18 cellular contexts compared by ENCODE assay signal in the genomic region with DNA sequence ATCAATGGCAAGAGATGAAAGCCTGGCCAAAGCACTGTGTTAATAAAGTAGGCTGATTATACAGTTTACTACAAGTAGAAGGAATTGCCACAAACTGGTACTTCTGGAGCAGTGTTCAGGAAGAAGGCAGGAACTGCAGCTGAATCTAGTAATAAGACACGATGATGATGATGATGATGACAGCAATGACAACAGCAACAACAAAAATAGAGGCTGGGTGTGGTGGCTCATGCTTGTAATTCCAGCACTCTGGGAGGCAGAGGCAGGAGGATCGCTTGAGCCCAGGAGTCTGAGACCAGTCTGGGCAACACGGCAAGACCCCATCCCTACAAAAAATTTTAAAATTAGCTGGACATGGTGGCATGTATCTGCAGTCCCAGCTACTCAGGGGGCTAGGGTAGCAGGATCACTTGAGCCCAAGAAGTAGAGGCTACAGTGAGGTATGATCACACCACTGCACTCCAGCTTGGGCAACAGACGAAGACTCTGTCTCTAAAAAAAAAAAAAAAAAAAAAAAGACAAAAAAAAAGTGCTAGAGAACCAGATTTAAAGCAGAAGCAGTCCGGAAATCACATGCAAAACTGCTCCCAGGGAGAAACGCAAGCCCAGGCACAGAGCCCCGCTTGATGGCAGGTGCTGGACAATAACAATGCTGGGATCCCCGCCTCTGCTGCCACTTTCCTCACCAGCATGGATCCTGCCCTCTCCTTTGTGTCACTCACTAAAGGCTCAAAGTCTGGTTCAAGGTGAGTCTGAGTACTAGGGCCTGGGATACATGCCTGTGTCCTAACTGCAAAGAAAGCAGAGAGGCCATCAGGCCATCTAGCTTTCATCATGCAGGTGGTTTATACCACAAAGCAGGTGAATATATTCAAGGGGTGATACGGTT. TPM values are rescaled to one million over a fixed set of nuclear protein-coding genes. Genes with fewer than 3 reads are reported as not detected.
A peak's percentile ranks its signal among the peaks of the same experiment; 100 is the strongest.
DNase-seq lines count a peak whose midpoint lies in the region; ATAC-seq and TF ChIP-seq lines count a peak whose summit lies in the region.
"Had no signal": no experiment of that assay in that cellular context is flagged by ENCODE, and none has a peak within 500 bp of the region (broad histone marks: within the 10 kb centered on the region; RNA-seq: fewer than 3 reads in every experiment).

No MANE protein-coding gene starts in this region.

- H3K4me3 Mint-ChIP-seq in Calu3 (ENCODE audit: low read depth, unreplicated experiment): no peak overlapping the region
- H3K4me3 Mint-ChIP-seq: activated CD4-positive, alpha-beta T cell treated with anti-CD3 and anti-CD28 coated beads for 36 hours; CD4-positive, alpha-beta memory T cell; HFFc6; stimulated activated effector memory CD8-positive, alpha-beta T cell treated with anti-CD3 and anti-CD28 coated beads, Interleukin-12 subunit alpha, Interleukin-12 subunit beta, amount 100 ng/mL, for 72 hours had no signal

- H3K36me3 Mint-ChIP-seq in Calu3 (ENCODE audit: insufficient read depth, unreplicated experiment): no peaks in the 10 kb centered on the region
- H3K36me3 Mint-ChIP-seq: stimulated activated effector memory CD8-positive, alpha-beta T cell treated with anti-CD3 and anti-CD28 coated beads, Interleukin-12 subunit alpha, Interleukin-12 subunit beta, amount 100 ng/mL, for 72 hours had no signal

- H3K4me3 ChIP-seq in GM06990 (replicated peaks; ENCODE audit: low read depth, low read length) (no peak overlapping the region), coronary artery (no peak overlapping the region), right lobe of liver (no peak overlapping the region)
- H3K4me3 ChIP-seq: right atrium auricular region, tibial artery had no signal

- H3K27ac ChIP-seq in coronary artery (no peak overlapping the region), right lobe of liver (peak overlapping the region in 2 of 3 donors; percentile 50 to 89)
- H3K27ac ChIP-seq: right atrium auricular region, tibial artery had no signal

- H3K9me3 ChIP-seq in right lobe of liver: no peaks in the 10 kb centered on the region
- H3K9me3 ChIP-seq: right atrium auricular region, tibial artery had no signal

- 79% methylated on average over 6 of the region's 9 CpGs for WGBS in right lobe of liver (ENCODE audit: insufficient coverage, low coverage, low lambda C conversion rate, missing lambda C conversion rate)

- H3K27me3 ChIP-seq in GM06990 (replicated peaks; ENCODE audit: control insufficient read depth, insufficient read depth, low read length): no peaks in the 10 kb centered on the region
- no peaks in the 10 kb centered on the region for H3K27me3 ChIP-seq in right lobe of liver
- H3K27me3 ChIP-seq: right atrium auricular region, tibial artery had no signal

- no peak overlapping the region for H3K27ac Mint-ChIP-seq in Calu3 (ENCODE audit: unreplicated experiment)
- H3K27ac Mint-ChIP-seq: activated CD4-positive, alpha-beta T cell treated with anti-CD3 and anti-CD28 coated beads for 36 hours; CD4-positive, alpha-beta memory T cell; HFFc6; stimulated activated effector memory CD8-positive, alpha-beta T cell treated with anti-CD3 and anti-CD28 coated beads, Interleukin-12 subunit alpha, Interleukin-12 subunit beta, amount 100 ng/mL, for 72 hours had no signal

- BruUV-seq in Calu3 (replicated peaks; lab: Mats Ljungman, UMichigan): no TSS peak

- TF ChIP-seq CTCF in GM06990 (IDR thresholded peaks at IDR 0.05; ENCODE audit: insufficient read depth, low read length, poor library complexity, severe bottlenecking) (no peak), coronary artery (IDR thresholded peaks at IDR 0.05) (no peak), right lobe of liver (IDR thresholded peaks at IDR 0.05) (no peak), Calu3 (IDR thresholded peaks at IDR 0.05; ENCODE audit: unreplicated experiment) (no peak)

- H3K9me3 Mint-ChIP-seq in Calu3 (ENCODE audit: low read depth, unreplicated experiment): no peaks in the 10 kb centered on the region
- H3K9me3 Mint-ChIP-seq: HFFc6; stimulated activated effector memory CD8-positive, alpha-beta T cell treated with anti-CD3 and anti-CD28 coated beads, Interleukin-12 subunit alpha, Interleukin-12 subunit beta, amount 100 ng/mL, for 72 hours had no signal

- intact Hi-C loops in right lobe of liver (cut with DNase I): no loop called here
- intact Hi-C loops in Calu3 (cut with micrococcal nuclease; ENCODE audit: unreplicated experiment): no loop called here

- CTCF ChIA-PET in Calu3 (lab: Charles Lee): interaction anchor here (0.6 kb wide), 1 partner anchor 28 kb away, joined by 3 read pairs; no protein-coding TSS in a partner anchor

- peaks cover 0 to 65% (median 19%) of the 10 kb centered on the region in 4 donors for H3K4me1 ChIP-seq in right lobe of liver
- H3K4me1 ChIP-seq: tibial artery had no signal

- peak; percentile 16 to 47 (median 22) for ATAC-seq in right lobe of liver
- ATAC-seq in HG02885 (IDR thresholded peaks at IDR 0.05; ENCODE audit: poor library complexity, unreplicated experiment): no peak
- ATAC-seq: activated CD4-positive, alpha-beta T cell treated with anti-CD3 and anti-CD28 coated beads for 36 hours; stimulated activated effector memory CD8-positive, alpha-beta T cell treated with anti-CD3 and anti-CD28 coated beads, Interleukin-12 subunit alpha, Interleukin-12 subunit beta, amount 100 ng/mL, for 72 hours had no signal

- DNase-seq in GM06990 (ENCODE audit: extremely low read depth, insufficient read length): peak; percentile 31
- DNase-seq in NCI-H345 (lab: John Stamatoyannopoulos, UW): peak; percentile 70
- DNase-seq in coronary artery (ENCODE audit: low spot score): peak; percentile 21
- DNase-seq in right lobe of liver: peak in 1 of 3 donors; percentile 55
- DNase-seq in T1000 (lab: John Stamatoyannopoulos, UW): no peak
- DNase-seq in NCI-H1048 (lab: John Stamatoyannopoulos, UW): no peak
- DNase-seq in Calu3: no peak
- DNase-seq: activated CD4-positive, alpha-beta T cell treated with anti-CD3 and anti-CD28 coated beads for 36 hours; CD4-positive, alpha-beta memory T cell; DMS53; effector CD8-positive, alpha-beta T cell; HFFc6; left ventricle myocardium superior; NK-92 treated with Interleukin-12 subunit alpha and Interleukin-12 subunit beta, amount 100 ng/mL, for 24 hours; tibial artery had no signal

- H3K27me3 Mint-ChIP-seq in Calu3 (ENCODE audit: unreplicated experiment): peaks cover 29% of the 10 kb centered on the region
- H3K27me3 Mint-ChIP-seq: activated CD4-positive, alpha-beta T cell treated with anti-CD3 and anti-CD28 coated beads for 36 hours; CD4-positive, alpha-beta memory T cell had no signal

- H3K36me3 ChIP-seq in GM06990 (ENCODE audit: control insufficient read depth, insufficient read depth, low read length): no peaks in the 10 kb centered on the region; the same call in 1 of the 2 replicates
- H3K36me3 ChIP-seq in right lobe of liver: no peaks in the 10 kb centered on the region
- H3K36me3 ChIP-seq: right atrium auricular region, tibial artery had no signal

- no peaks in the 10 kb centered on the region for H3K4me1 Mint-ChIP-seq in Calu3 (ENCODE audit: low read depth, unreplicated experiment)
- H3K4me1 Mint-ChIP-seq: activated CD4-positive, alpha-beta T cell treated with anti-CD3 and anti-CD28 coated beads for 36 hours; CD4-positive, alpha-beta memory T cell; stimulated activated effector memory CD8-positive, alpha-beta T cell treated with anti-CD3 and anti-CD28 coated beads, Interleukin-12 subunit alpha, Interleukin-12 subunit beta, amount 100 ng/mL, for 72 hours had no signal

- no peak for TF ChIP-seq POLR2A in right lobe of liver (IDR thresholded peaks at IDR 0.05)

RNA-seq across cellular contexts. Expression of gene CPPED1, which starts 44.8 kb away (rescaled TPM):
- total RNA-seq in right lobe of liver: 10 to 100 TPM; 24.0 to 41.6 (median 31.0) TPM
- total RNA-seq in Calu3 (2022): not detected in 2 replicates

Comparison
In these comparisons a context has a peak if more than half of its experiments do, and no peak if none do; other contexts are left out.
1. DNase-seq: peak in GM06990 (single experiment), NCI-H345 (single experiment) and coronary artery (single experiment); none in T1000 (single experiment), NCI-H1048 (single experiment) and Calu3 (single experiment).
2. H3K27ac ChIP-seq: peak in right lobe of liver (2 of 3); none in coronary artery (0 of 2).
3. RNA of gene CPPED1, which starts 44.8 kb away (total RNA-seq): 24.0 to 41.6 TPM in right lobe of liver; not detected in Calu3; every median in the first group is over 10 times any median in the second.